In the genomic region with DNA sequence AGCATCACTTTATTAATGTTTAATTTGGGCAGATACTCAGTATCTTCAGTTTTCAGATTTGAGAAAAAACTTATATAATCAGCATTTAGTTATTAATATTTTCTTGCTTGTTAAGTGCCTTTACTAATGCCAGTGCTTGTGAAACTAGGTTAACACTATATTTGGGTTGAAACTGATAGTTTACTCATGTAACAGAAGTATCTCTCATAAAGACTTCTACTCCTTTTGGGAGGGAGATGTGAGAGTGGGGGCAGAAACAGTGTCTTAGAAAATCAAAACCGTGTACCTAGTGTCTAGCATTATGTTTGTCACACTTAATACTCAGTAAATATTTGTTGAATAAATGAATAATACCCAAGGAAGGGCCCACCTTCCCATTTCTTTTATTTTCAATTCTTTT, we compare ENCODE assay signal across 15 cellular contexts.
DNase-seq lines count a peak whose midpoint lies in the region; ATAC-seq, FAIRE-seq and TF ChIP-seq lines count a peak whose summit lies in the region.
"Had no signal": no experiment of that assay in that cellular context is flagged by ENCODE, and none has a peak within 500 bp of the region (broad histone marks: within the 10 kb centered on the region; RNA-seq: fewer than 3 reads in every experiment).

No MANE protein-coding gene starts in this region.

- H3K18ac ChIP-seq in IMR-90 (ENCODE audit: low read depth, low read length): peak overlapping the region; percentile 88

- ATAC-seq in GM19455 (IDR thresholded peaks at IDR 0.05; ENCODE audit: unreplicated experiment) (peak; percentile 99), HG02884 (IDR thresholded peaks at IDR 0.05; ENCODE audit: unreplicated experiment) (peak; percentile 96), IMR-90 (ENCODE audit: low read depth) (no peak)
- ATAC-seq: activated CD8-positive, alpha-beta memory T cell treated with anti-CD3 and anti-CD28 coated beads, Interleukin-2, amount 10 ng/mL, durations not matched to agents 7 days and 5 days; HepG2 had no signal

- H3K4me1 ChIP-seq in IMR-90 (ENCODE audit: control insufficient read depth, insufficient read depth, low read length): peaks cover 3% of the 10 kb centered on the region; the same call in 1 of the 2 replicates

- in situ Hi-C loops in IMR-90 (cut with MboI; ENCODE audit: low sequenced_read_pairs): no loop called here

- intact Hi-C loops in IMR-90 (cut with micrococcal nuclease): no loop called here

- no peak for TF ChIP-seq CTCF in IMR-90 (conservative IDR thresholded peaks at IDR 0.05; ENCODE audit: low read depth, low read length)

- peak overlapping the region; percentile 85; the same call in 1 of the 2 replicates for H3K23ac ChIP-seq in IMR-90 (ENCODE audit: low read depth, low read length)

- no peaks in the 10 kb centered on the region for H4K20me1 ChIP-seq in IMR-90 (ENCODE audit: insufficient read depth, low read length)

- peak overlapping the region; percentile 98 for H2BK20ac ChIP-seq in IMR-90 (ENCODE audit: low read depth, low read length)

- no peaks in the 10 kb centered on the region for H3K79me1 ChIP-seq in IMR-90 (ENCODE audit: low read depth in 1 of 2, low read length in 2 of 2)

- H2BK15ac ChIP-seq in IMR-90 (ENCODE audit: low read depth, low read length): peak overlapping the region; percentile 74

- H3K9ac ChIP-seq in IMR-90 (ENCODE audit: low read depth, low read length): peak overlapping the region; percentile 29; the same call in 1 of the 2 replicates

- peak overlapping the region; percentile 91; the same call in 1 of the 2 replicates for H3K4ac ChIP-seq in IMR-90 (ENCODE audit: low read depth, low read length)

- peak overlapping the region; percentile 95 for H2BK120ac ChIP-seq in IMR-90 (ENCODE audit: low read depth, low read length)

- H3K27ac ChIP-seq in IMR-90 (ENCODE audit: insufficient read depth, low read length): peak overlapping the region; percentile 46; the same call in 1 of the 2 replicates
- H3K27ac ChIP-seq: thoracic aorta had no signal

- FAIRE-seq in GM12892 (lab: Jason Lieb, UNC): peak; percentile 44
- FAIRE-seq: HepG2 had no signal

- TF ChIP-seq RAD21 in IMR-90 (IDR thresholded peaks at IDR 0.05; ENCODE audit: low read length): no peak

- peak overlapping the region; percentile 89 for H3K14ac ChIP-seq in IMR-90 (replicated peaks; ENCODE audit: low read depth, low read length)

- peak overlapping the region; percentile 83 to 86 for H4K8ac ChIP-seq in IMR-90 (ENCODE audit: low read depth in 2 of 2, low read length in 2 of 2)

- TF ChIP-seq POLR2A in GM12892 (IDR thresholded peaks at IDR 0.05; ENCODE audit: low read depth, low read length): no peak
- TF ChIP-seq POLR2A in IMR-90 (IDR thresholded peaks at IDR 0.05; ENCODE audit: low read depth, low read length): no peak

- POLR2A ChIA-PET in IMR-90 (lab: Charles Lee; ENCODE audit: unreplicated experiment): no interaction called here

- peaks cover 2% of the 10 kb centered on the region; the same call in 1 of the 2 replicates for H3K9me3 ChIP-seq in IMR-90 (ENCODE audit: control insufficient read depth, insufficient read depth, low read length)
- H3K9me3 ChIP-seq: thoracic aorta had no signal

- DNase-seq in GM12892 (ENCODE audit: insufficient read length): no peak
- no peak for DNase-seq in IMR-90
- no peak for DNase-seq in stimulated activated naive CD4-positive, alpha-beta T cell (lab: John Stamatoyannopoulos, UW)
- DNase-seq in GDM1 (lab: John Stamatoyannopoulos, UW): no peak
- no peak for DNase-seq in AG08396 (ENCODE audit: low spot score)
- DNase-seq in NCI-H748 (lab: John Stamatoyannopoulos, UW; ENCODE audit: unreplicated experiment): no peak
- DNase-seq: activated CD8-positive, alpha-beta memory T cell treated with anti-CD3 and anti-CD28 coated beads, Interleukin-2, amount 10 ng/mL, durations not matched to agents 7 days and 5 days; aorta; NCI-H2171 treated with DMSO at 0.1 percent for 48 hours; stimulated activated CD4-positive, alpha-beta T cell treated with anti-CD3 and anti-CD28 coated beads, Interleukin-4, amount 100 ng/mL, for 4 hours; T-helper 1 cell had no signal

- peak overlapping the region; percentile 43 for H2AK5ac ChIP-seq in IMR-90 (ENCODE audit: low read depth, low read length)

- H3K27me3 ChIP-seq in IMR-90 (ENCODE audit: control insufficient read depth, insufficient read depth, low read length): no peaks in the 10 kb centered on the region

- peak overlapping the region; percentile 19; the same call in 1 of the 2 replicates for H4K5ac ChIP-seq in IMR-90 (ENCODE audit: low read depth, low read length)

- no peaks in the 10 kb centered on the region for H3K36me3 ChIP-seq in IMR-90 (ENCODE audit: control insufficient read depth, insufficient read depth, low read length)
- H3K36me3 ChIP-seq: thoracic aorta had no signal

- no peak overlapping the region for H3K4me3 ChIP-seq in IMR-90 (ENCODE audit: insufficient read depth, low read depth, low read length)
- H3K4me3 ChIP-seq: thoracic aorta had no signal

- peak overlapping the region; percentile 80 for H4K91ac ChIP-seq in IMR-90 (ENCODE audit: insufficient read depth, low read depth, low read length)

- no peak overlapping the region for H2AK9ac ChIP-seq in IMR-90 (replicated peaks; ENCODE audit: low read depth, low read length, poor library complexity)

- dilution Hi-C loops in IMR-90 (cut with HindIII; ENCODE audit: low sequenced_read_pairs, unreplicated experiment): no loop called here

- no peak overlapping the region for H2AFZ ChIP-seq in IMR-90 (replicated peaks; ENCODE audit: low read length, poor library complexity)

- no peaks in the 10 kb centered on the region for H3K9me1 ChIP-seq in IMR-90 (ENCODE audit: insufficient read depth, low read length)

- H3K56ac ChIP-seq in IMR-90 (ENCODE audit: extremely low read depth, insufficient read depth, low read length): peak overlapping the region; percentile 83; the same call in 1 of the 2 replicates

- no CpG with 5 or more reads among the region's 1 CpG for WGBS in IMR-90 (ENCODE audit: extremely low coverage in 2 of 2, insufficient read length in 1 of 2), 2 experiments

- CTCF ChIA-PET in IMR-90 (lab: Yijun Ruan, JAX): no interaction called here

- H2BK5ac ChIP-seq in IMR-90 (ENCODE audit: low read depth, low read length, poor library complexity, severe bottlenecking): peak overlapping the region; percentile 99

- no TSS peak for BruUV-seq in IMR-90 (replicated peaks; lab: Mats Ljungman, UMichigan)

- H3K4me2 ChIP-seq in IMR-90 (ENCODE audit: low read depth, low read length): no peak overlapping the region

TF ChIP-seq in IMR-90, 13 proteins besides CTCF, POLR2A, EP300 and RAD21:
- TF ChIP-seq NFE2L2 (IDR thresholded peaks at IDR 0.05; ENCODE audit: low read depth, low read length): no peak
- no peak for TF ChIP-seq RCOR1 (IDR thresholded peaks at IDR 0.05; ENCODE audit: insufficient replicate concordance, low read length)
- TF ChIP-seq CEBPB (IDR thresholded peaks at IDR 0.05; ENCODE audit: low read depth, low read length): no peak
- TF ChIP-seq FOS (IDR thresholded peaks at IDR 0.05; ENCODE audit: low read depth, low read length): no peak
- no peak for TF ChIP-seq MAFK (IDR thresholded peaks at IDR 0.05; ENCODE audit: low read depth, low read length)
- TF ChIP-seq CHD1 (IDR thresholded peaks at IDR 0.05; ENCODE audit: low read depth, low read length): no peak
- TF ChIP-seq, protein P1, sequence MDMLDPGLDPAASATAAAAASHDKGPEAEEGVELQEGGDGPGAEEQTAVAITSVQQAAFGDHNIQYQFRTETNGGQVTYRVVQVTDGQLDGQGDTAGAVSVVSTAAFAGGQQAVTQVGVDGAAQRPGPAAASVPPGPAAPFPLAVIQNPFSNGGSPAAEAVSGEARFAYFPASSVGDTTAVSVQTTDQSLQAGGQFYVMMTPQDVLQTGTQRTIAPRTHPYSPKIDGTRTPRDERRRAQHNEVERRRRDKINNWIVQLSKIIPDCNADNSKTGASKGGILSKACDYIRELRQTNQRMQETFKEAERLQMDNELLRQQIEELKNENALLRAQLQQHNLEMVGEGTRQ (IDR thresholded peaks at IDR 0.05; ENCODE audit: low read depth, low read length): no peak
- no peak for TF ChIP-seq BHLHE40 (IDR thresholded peaks at IDR 0.05; ENCODE audit: low read depth, low read length)
- TF ChIP-seq, protein P2, sequence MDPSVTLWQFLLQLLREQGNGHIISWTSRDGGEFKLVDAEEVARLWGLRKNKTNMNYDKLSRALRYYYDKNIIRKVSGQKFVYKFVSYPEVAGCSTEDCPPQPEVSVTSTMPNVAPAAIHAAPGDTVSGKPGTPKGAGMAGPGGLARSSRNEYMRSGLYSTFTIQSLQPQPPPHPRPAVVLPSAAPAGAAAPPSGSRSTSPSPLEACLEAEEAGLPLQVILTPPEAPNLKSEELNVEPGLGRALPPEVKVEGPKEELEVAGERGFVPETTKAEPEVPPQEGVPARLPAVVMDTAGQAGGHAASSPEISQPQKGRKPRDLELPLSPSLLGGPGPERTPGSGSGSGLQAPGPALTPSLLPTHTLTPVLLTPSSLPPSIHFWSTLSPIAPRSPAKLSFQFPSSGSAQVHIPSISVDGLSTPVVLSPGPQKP (IDR thresholded peaks at IDR 0.05; ENCODE audit: borderline replicate concordance, low read depth, low read length): no peak
- TF ChIP-seq MAZ (IDR thresholded peaks at IDR 0.05; ENCODE audit: borderline replicate concordance, low read depth, low read length): no peak
- no peak for TF ChIP-seq SMC3 (IDR thresholded peaks at IDR 0.05; ENCODE audit: low read depth, low read length)
- no peak for TF ChIP-seq RFX5 (IDR thresholded peaks at IDR 0.05; ENCODE audit: low read depth, low read length)
- no peak for TF ChIP-seq MXI1 (IDR thresholded peaks at IDR 0.05; ENCODE audit: borderline replicate concordance, low read depth, low read length)
